Comparison of ENCODE assay signal across 15 cellular contexts in genomic region chr5:58184910-58185309, GRCh38.
DNase-seq lines count a peak whose midpoint lies in the region; ATAC-seq and TF ChIP-seq lines count a peak whose summit lies in the region.
"Had no signal": no experiment of that assay in that cellular context is flagged by ENCODE, and none has a peak within 500 bp of the region (broad histone marks: within the 10 kb centered on the region; RNA-seq: fewer than 3 reads in every experiment).

No MANE protein-coding gene starts in this region.

- H3K4me3 ChIP-seq in SJCRH30 = no peak overlapping the region
- H3K4me3 ChIP-seq in smooth muscle cell = no peak overlapping the region
- no peak overlapping the region for H3K4me3 ChIP-seq in heart right ventricle
- H3K4me3 ChIP-seq: neural progenitor cell, skin epidermis had no signal

- peak overlapping the region; percentile 49 for H3K27ac ChIP-seq in SJCRH30
- peak overlapping the region; percentile 78 for H3K27ac ChIP-seq in smooth muscle cell (ENCODE audit: low read depth)
- no peak overlapping the region for H3K27ac ChIP-seq in heart right ventricle
- H3K27ac ChIP-seq: neural progenitor cell had no signal

- H2AFZ ChIP-seq in smooth muscle cell (ENCODE audit: low read depth) = no peak overlapping the region
- H2AFZ ChIP-seq: neural progenitor cell had no signal

- no peak overlapping the region for H3K9ac ChIP-seq in smooth muscle cell (ENCODE audit: low read depth)
- H3K9ac ChIP-seq: neural progenitor cell had no signal

- no peaks in the 10 kb centered on the region for H3K36me3 ChIP-seq in SJCRH30
- H3K36me3 ChIP-seq in smooth muscle cell (ENCODE audit: low read depth) = no peaks in the 10 kb centered on the region
- H3K36me3 ChIP-seq in heart right ventricle = no peaks in the 10 kb centered on the region
- H3K36me3 ChIP-seq: neural progenitor cell had no signal

- no peaks in the 10 kb centered on the region for H3F3A ChIP-seq in smooth muscle cell (ENCODE audit: low read depth)

- ATAC-seq in left ventricle myocardium superior = no peak
- no peak for ATAC-seq in heart right ventricle
- no peak for ATAC-seq in HG03460 (IDR thresholded peaks at IDR 0.05; ENCODE audit: unreplicated experiment)
- ATAC-seq: effector memory CD8-positive, alpha-beta T cell had no signal

- H4K20me1 ChIP-seq in smooth muscle cell (ENCODE audit: low read depth) = no peaks in the 10 kb centered on the region

- intact Hi-C loops in left ventricle myocardium superior (cut with micrococcal nuclease) = no loop called here
- intact Hi-C loops in heart right ventricle (cut with DNase I) = loop anchor here in 4 of 10 donors (5.0 to 10.0 kb wide), 5 partner anchors 60 to 290 kb away; no protein-coding TSS in a partner anchor

- no peak for TF ChIP-seq CTCF in smooth muscle cell (IDR thresholded peaks at IDR 0.05; ENCODE audit: borderline replicate concordance, insufficient read depth, poor library complexity, severe bottlenecking)
- no peak for TF ChIP-seq CTCF in heart right ventricle (IDR thresholded peaks at IDR 0.05)

- peak overlapping the region; percentile 36 for H3K4me2 ChIP-seq in smooth muscle cell
- H3K4me2 ChIP-seq: neural progenitor cell had no signal

- no peaks in the 10 kb centered on the region for H3K79me2 ChIP-seq in smooth muscle cell (ENCODE audit: low read depth)

- WGBS in smooth muscle cell (ENCODE audit: low lambda C conversion rate) = 51% methylated on average over 2 of the region's 2 CpGs
- WGBS in heart right ventricle, 2 donors = 91 to 98% methylated on average over 2 of the region's 2 CpGs

- peaks cover 60% of the 10 kb centered on the region for H3K4me1 ChIP-seq in SJCRH30
- peaks cover 17% of the 10 kb centered on the region for H3K4me1 ChIP-seq in smooth muscle cell (ENCODE audit: low read depth)
- peaks cover 0 to 51% (median 25%) of the 10 kb centered on the region in 9 donors for H3K4me1 ChIP-seq in heart right ventricle

- no peaks in the 10 kb centered on the region for H3K9me3 ChIP-seq in SJCRH30 (replicated peaks)
- H3K9me3 ChIP-seq in smooth muscle cell (replicated peaks; ENCODE audit: low read depth) = no peaks in the 10 kb centered on the region
- H3K9me3 ChIP-seq in heart right ventricle = no peaks in the 10 kb centered on the region

- peak; percentile 11 for DNase-seq in H4 (ENCODE audit: low spot score)
- DNase-seq in SJCRH30 = peak in 1 of 2 experiments; percentile 37
- DNase-seq in fibroblast of gingiva (ENCODE audit: low read depth) = peak; percentile 4
- DNase-seq in smooth muscle cell (lab: John Stamatoyannopoulos, UW; ENCODE audit: unreplicated experiment) = no peak
- DNase-seq in left ventricle myocardium superior = no peak
- DNase-seq in heart right ventricle = no peak
- no peak for DNase-seq in COR-L47 (lab: John Stamatoyannopoulos, UW)
- DNase-seq: activated CD4-positive, alpha-beta T cell treated with anti-CD3 and anti-CD28 coated beads, Interleukin-2, amount 10 ng/mL, durations not matched to agents 24 days and 14 days; effector memory CD8-positive, alpha-beta T cell; NCI-H1105 treated with DMSO at 0.1 percent for 48 hours; NCI-H345; OCI-M1 had no signal

- H3K27me3 ChIP-seq in SJCRH30 (no peaks in the 10 kb centered on the region), smooth muscle cell (ENCODE audit: low read depth) (no peaks in the 10 kb centered on the region), heart right ventricle (no peaks in the 10 kb centered on the region)
- H3K27me3 ChIP-seq: neural progenitor cell had no signal

Comparison
In these comparisons a context has a peak if more than half of its experiments do, and no peak if none do; other contexts are left out.
1. DNase-seq: peak in H4 (single experiment) and fibroblast of gingiva (single experiment); none in smooth muscle cell (single experiment), left ventricle myocardium superior (single experiment), heart right ventricle (0 of 2) and COR-L47 (single experiment).
2. H3K27ac ChIP-seq: peak in SJCRH30 (single experiment) and smooth muscle cell (single experiment); none in heart right ventricle (0 of 10).